In the genomic region with DNA sequence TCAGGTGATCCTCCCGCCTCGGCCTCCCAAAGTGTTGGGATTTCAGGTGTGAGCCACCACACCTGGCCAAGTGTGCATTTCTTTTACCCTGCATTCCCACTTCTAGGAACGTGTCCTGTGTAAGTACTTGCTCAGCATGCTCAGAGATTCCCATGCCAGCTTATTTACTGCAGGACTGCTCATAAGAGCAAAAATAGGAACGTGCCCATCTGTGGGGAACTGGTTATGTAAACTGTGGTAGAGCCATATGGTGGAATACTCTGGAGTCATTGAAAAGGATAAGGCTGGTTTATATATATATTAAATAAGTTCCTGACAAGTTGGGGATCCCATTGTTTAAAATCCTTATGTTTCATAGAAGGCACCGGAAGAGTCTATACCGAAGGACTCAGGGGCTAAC, we compare ENCODE assay signal across 18 cellular contexts. TPM values are rescaled to one million over a fixed set of nuclear protein-coding genes. Genes with fewer than 3 reads are reported as not detected.
DNase-seq lines count a peak whose midpoint lies in the region; ATAC-seq and TF ChIP-seq lines count a peak whose summit lies in the region.
"Had no signal": no experiment of that assay in that cellular context is flagged by ENCODE, and none has a peak within 500 bp of the region (broad histone marks: within the 10 kb centered on the region; RNA-seq: fewer than 3 reads in every experiment).

No MANE protein-coding gene starts in this region.

- no peaks in the 10 kb centered on the region for H3F3A ChIP-seq in PC-3 (ENCODE audit: low read length, unreplicated experiment)

- H3K36me3 ChIP-seq in PC-3 (ENCODE audit: low read depth, low read length) = peaks cover 15% of the 10 kb centered on the region; the same call in 1 of the 2 replicates
- H3K36me3 ChIP-seq in neuronal stem cell (replicated peaks in 1 of 2; ENCODE audit: control insufficient read depth in 2 of 2, insufficient read depth in 2 of 2, low read length in 2 of 2) = peaks cover 10 to 42% of the 10 kb centered on the region in 2 donors

- no peaks in the 10 kb centered on the region for H4K20me1 ChIP-seq in PC-3 (ENCODE audit: low read length)

- no peak overlapping the region for H3K4me2 ChIP-seq in PC-3 (ENCODE audit: low read length)
- H3K4me2 ChIP-seq in neuronal stem cell (ENCODE audit: insufficient read depth, low read length, poor library complexity, severe bottlenecking) = no peak overlapping the region

- CTCF ChIA-PET in PC-3 (lab: Charles Lee) = interaction anchor here (2.5 kb wide), 1 partner anchor 36 kb away, joined by 13 read pairs; no protein-coding TSS in a partner anchor

- no CpG with 5 or more reads among the region's 6 CpGs for WGBS in neuronal stem cell (ENCODE audit: extremely low coverage in 2 of 2, insufficient read length in 2 of 2, insufficient replicate concordance in 1 of 2), 2 donors

- peaks cover 6% of the 10 kb centered on the region for H3K79me2 ChIP-seq in PC-3 (ENCODE audit: low read length)

- H2BK120ac ChIP-seq in neuronal stem cell (ENCODE audit: low read depth, low read length) = no peak overlapping the region

- H3K27me3 ChIP-seq in PC-3 (ENCODE audit: low read length) = no peaks in the 10 kb centered on the region
- peaks cover 0 to 2% (median 0%) of the 10 kb centered on the region in 3 experiments for H3K27me3 ChIP-seq in neuronal stem cell (ENCODE audit: control insufficient read depth in 3 of 3, insufficient read depth in 3 of 3, low read depth in 1 of 3, low read length in 3 of 3)
- H3K27me3 ChIP-seq: BLaER1, Peyer's patch had no signal

- H3K4ac ChIP-seq in neuronal stem cell (ENCODE audit: low read length) = no peak overlapping the region

- no peak overlapping the region for H2BK5ac ChIP-seq in neuronal stem cell (ENCODE audit: low read length)

- no peak overlapping the region for H3K23ac ChIP-seq in neuronal stem cell (ENCODE audit: low read depth, low read length, poor library complexity)

- no TSS peak for BruUV-seq in PC-3 (replicated peaks; lab: Mats Ljungman, UMichigan)

- no peak overlapping the region for H3K18ac ChIP-seq in neuronal stem cell (ENCODE audit: low read length)

- no peak overlapping the region for H2BK12ac ChIP-seq in neuronal stem cell (ENCODE audit: low read length)

- H3K14ac ChIP-seq in neuronal stem cell (ENCODE audit: low read length) = no peak overlapping the region

- no peaks in the 10 kb centered on the region for H3K79me1 ChIP-seq in neuronal stem cell (ENCODE audit: low read depth, low read length)

- H3K9me2 ChIP-seq in PC-3 (replicated peaks; ENCODE audit: low read length) = no peaks in the 10 kb centered on the region

- H3K4me3 ChIP-seq in PC-3 (ENCODE audit: low read length) (no peak overlapping the region), neuronal stem cell (ENCODE audit: low read length in 2 of 2) (no peak overlapping the region)
- H3K4me3 ChIP-seq: BLaER1, Peyer's patch had no signal

- no peak overlapping the region for H4K8ac ChIP-seq in neuronal stem cell (ENCODE audit: low read depth, low read length)

- H4K91ac ChIP-seq in neuronal stem cell (ENCODE audit: low read depth, low read length, poor library complexity) = no peak overlapping the region

- H2AK5ac ChIP-seq in neuronal stem cell (ENCODE audit: low read depth, low read length) = no peak overlapping the region

- peak; percentile 12 for DNase-seq in NCI-H2171 treated with DMSO at 0.1 percent for 48 hours (lab: John Stamatoyannopoulos, UW)
- no peak for DNase-seq in NCI-H2171 (lab: John Stamatoyannopoulos, UW)
- no peak for DNase-seq in PC-3
- peak; percentile 27 for DNase-seq in fibroblast of peridontal ligament (ENCODE audit: extremely low read depth)
- peak; percentile 72 for DNase-seq in superior temporal gyrus (ENCODE audit: extremely low spot score)
- no peak for DNase-seq in NK-92 (lab: John Stamatoyannopoulos, UW; ENCODE audit: unreplicated experiment)
- no peak for DNase-seq in neuronal stem cell (ENCODE audit: low spot score)
- DNase-seq: CD4-positive, CD25-positive, alpha-beta regulatory T cell; GF-D8; NCI-H1048; NCI-H1417 treated with DMSO at 0.1 percent for 48 hours; NCI-H1930; NCI-H2107; NCI-H69; Peyer's patch; SHP77 treated with DMSO at 0.1 percent for 48 hours had no signal

- no peak for TF ChIP-seq CTCF in PC-3 (conservative IDR thresholded peaks at IDR 0.05; ENCODE audit: low read depth, low read length)

- H3K9ac ChIP-seq in PC-3 (ENCODE audit: low read length) (peak overlapping the region; percentile 83), neuronal stem cell (ENCODE audit: low read depth, low read length, poor library complexity) (no peak overlapping the region)
- H3K9ac ChIP-seq: BLaER1 had no signal

- H3K4me1 ChIP-seq in PC-3 (ENCODE audit: insufficient read depth, low read length) (peaks cover 25% of the 10 kb centered on the region), neuronal stem cell (ENCODE audit: control insufficient read depth in 2 of 2, insufficient read depth in 1 of 2, low read depth in 1 of 2, low read length in 2 of 2) (peaks cover 3 to 8% of the 10 kb centered on the region in 2 donors)

- no peak overlapping the region for H2BK15ac ChIP-seq in neuronal stem cell (ENCODE audit: low read length)

- H2AFZ ChIP-seq in PC-3 (ENCODE audit: low read length) (no peak overlapping the region), neuronal stem cell (ENCODE audit: low read length) (no peak overlapping the region)

- POLR2A ChIA-PET in PC-3 (lab: Charles Lee; ENCODE audit: unreplicated experiment) = no interaction called here

- no peaks in the 10 kb centered on the region for H3K9me3 ChIP-seq in PC-3 (ENCODE audit: low read length)
- H3K9me3 ChIP-seq in neuronal stem cell (replicated peaks in 1 of 2; ENCODE audit: control insufficient read depth in 2 of 2, insufficient read depth in 1 of 2, low read depth in 1 of 2, low read length in 2 of 2) = no peaks in the 10 kb centered on the region
- H3K9me3 ChIP-seq: BLaER1, Peyer's patch had no signal

- intact Hi-C loops in PC-3 (cut with micrococcal nuclease) = loop anchor here (2.0 kb wide), 1 partner anchor 13 kb away; no protein-coding TSS in a partner anchor

- no peak for ATAC-seq in PC-3
- no peak for ATAC-seq in GM21786 (IDR thresholded peaks at IDR 0.05; ENCODE audit: unreplicated experiment)

- peak overlapping the region; percentile 97 for H3K27ac ChIP-seq in PC-3 (ENCODE audit: low read length)
- H3K27ac ChIP-seq in neuronal stem cell (replicated peaks; ENCODE audit: low read length) = no peak overlapping the region
- H3K27ac ChIP-seq: BLaER1, Peyer's patch had no signal

RNA-seq across cellular contexts. Expression of a gene that starts 38.2 kb away (rescaled TPM):
- 13.8 and 18.6 TPM in 2 replicates for total RNA-seq in PC-3 (2014; rRNA removed)
- polyA plus RNA-seq in neuronal stem cell (2013, experiment 1 of 2) = 8.9 TPM
- 8.3 TPM for polyA plus RNA-seq in neuronal stem cell (2013, experiment 2 of 2)

RNA-seq across cellular contexts. Expression of a gene that starts 54.3 kb away (rescaled TPM):
- 1,114 and 1,509 TPM in 2 replicates for total RNA-seq in PC-3 (2014; rRNA removed)
- 2,893 TPM for polyA plus RNA-seq in neuronal stem cell (2013, experiment 1 of 2)
- polyA plus RNA-seq in neuronal stem cell (2013, experiment 2 of 2) = 2,832 TPM

Comparison
In these comparisons a context has a peak if more than half of its experiments do, and no peak if none do; other contexts are left out.
1. DNase-seq: peak in NCI-H2171 treated with DMSO at 0.1 percent for 48 hours (single experiment), fibroblast of peridontal ligament (single experiment) and superior temporal gyrus (single experiment); none in NCI-H2171 (single experiment), PC-3 (single experiment), NK-92 (single experiment) and neuronal stem cell (single experiment).